18 cellular contexts compared by ENCODE assay signal in the genomic region with DNA sequence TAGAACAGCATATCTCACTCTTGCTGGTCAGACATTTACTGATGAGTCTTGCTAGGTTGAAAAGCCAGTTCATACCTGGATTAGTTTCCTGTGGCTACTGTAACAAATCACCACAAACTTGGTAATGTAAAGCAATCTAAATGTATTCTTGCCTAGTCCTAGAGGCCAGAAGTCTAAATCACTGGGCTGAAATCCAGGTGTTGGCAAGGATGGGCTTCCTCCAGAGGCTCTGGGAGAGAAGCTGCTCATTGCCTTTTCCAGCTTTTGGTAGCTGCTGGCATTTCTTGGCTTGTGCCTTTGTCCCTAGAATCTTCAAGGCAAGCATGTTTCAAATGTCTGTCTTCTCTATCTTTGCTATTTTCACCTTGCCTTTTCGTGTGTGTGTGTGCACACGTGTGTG.
"Had no signal": no experiment of that assay in that cellular context is flagged by ENCODE, and none has a peak within 500 bp of the region (broad histone marks: within the 10 kb centered on the region; RNA-seq: fewer than 3 reads in every experiment).

No MANE protein-coding gene starts in this region.

- ATAC-seq: activated CD4-positive, CD25-positive, alpha-beta regulatory T cell treated with anti-CD3 and anti-CD28 coated beads, Interleukin-2, amount 50 U/mL, for 24 hours; activated CD8-positive, alpha-beta T cell treated with anti-CD3 and anti-CD28 coated beads, Interleukin-2, amount 10 ng/mL, durations not matched to agents 7 days and 5 days; natural killer cell treated with Interleukin-12 subunit alpha and Interleukin-12 subunit beta and Interleukin-15 and Interleukin-18, amount 100 ng/mL, for 72 hours; pancreas; stimulated activated effector memory CD8-positive, alpha-beta T cell treated with anti-CD3 and anti-CD28 coated beads, Interleukin-12 subunit alpha, Interleukin-12 subunit beta, amount 100 ng/mL, for 72 hours had no signal

- H3K27me3 ChIP-seq: neutrophil, pancreas, sigmoid colon, testis had no signal

- H3K27ac ChIP-seq: neutrophil, testis had no signal

- H3K4me3 ChIP-seq: lung, pancreas, sigmoid colon, testis had no signal

- H3K9me3 ChIP-seq: neutrophil, pancreas, sigmoid colon, testis had no signal

- H3K36me3 ChIP-seq: neutrophil, pancreas, sigmoid colon had no signal

- FAIRE-seq: endometrium, pancreas had no signal

- DNase-seq: activated CD4-positive, alpha-beta T cell treated with anti-CD3 and anti-CD28 coated beads, Interleukin-2, amount 10 ng/mL, durations not matched to agents 7 days and 5 days; activated CD8-positive, alpha-beta T cell treated with anti-CD3 and anti-CD28 coated beads, Interleukin-2, amount 10 ng/mL, durations not matched to agents 7 days and 5 days; activated naive CD4-positive, alpha-beta T cell treated with anti-CD3 and anti-CD28 coated beads for 36 hours; activated T-cell treated with anti-CD3 and anti-CD28 coated beads, Interleukin-2, amount 50 U/mL, for 24 hours; anterior cingulate cortex; cerebellar nuclear complex; cortex of kidney; erythroblast; pancreas; sigmoid colon; stimulated activated CD4-positive, alpha-beta T cell treated with anti-CD3 and anti-CD28 coated beads, Interleukin-4, amount 100 ng/mL, for 24 hours; testis had no signal
